9 cellular contexts compared by ENCODE assay signal in genomic region chr1:173914366-173914871, GRCh38. TPM values are rescaled to one million over a fixed set of nuclear protein-coding genes. Genes with fewer than 3 reads are reported as not detected.
A peak's percentile ranks its signal among the peaks of the same experiment; 100 is the strongest.
DNase-seq lines count a peak whose midpoint lies in the region; ATAC-seq and TF ChIP-seq lines count a peak whose summit lies in the region.
"Had no signal": no experiment of that assay in that cellular context is flagged by ENCODE, and none has a peak within 500 bp of the region (broad histone marks: within the 10 kb centered on the region; RNA-seq: fewer than 3 reads in every experiment).

No MANE protein-coding gene starts in this region.

- H3K27me3 Mint-ChIP-seq in MCF 10A (ENCODE audit: insufficient read depth, unreplicated experiment): no peaks in the 10 kb centered on the region
- H3K27me3 Mint-ChIP-seq in naive thymus-derived CD4-positive, alpha-beta T cell: no peaks in the 10 kb centered on the region
- H3K27me3 Mint-ChIP-seq: activated naive CD8-positive, alpha-beta T cell had no signal

- H3K4me1 ChIP-seq in breast epithelium (no peaks in the 10 kb centered on the region), adrenal gland (replicated peaks in 1 of 2) (no peaks in the 10 kb centered on the region)
- H3K4me1 ChIP-seq in naive thymus-derived CD4-positive, alpha-beta T cell (ENCODE audit: control insufficient read depth in 2 of 2, insufficient read depth in 2 of 2, low read length in 2 of 2): no peaks in the 10 kb centered on the region

- no peaks in the 10 kb centered on the region for H3K9me3 ChIP-seq in breast epithelium
- no peaks in the 10 kb centered on the region for H3K9me3 ChIP-seq in adrenal gland (replicated peaks in 1 of 3)
- no peaks in the 10 kb centered on the region for H3K9me3 ChIP-seq in naive thymus-derived CD4-positive, alpha-beta T cell (ENCODE audit: control insufficient read depth in 2 of 3, low read length in 3 of 3)

- BruUV-seq in MCF 10A (replicated peaks; lab: Mats Ljungman, UMichigan): no TSS peak

- 83 to 87% (median 86%) methylated on average over 11 to 13 of the region's 13 CpGs for WGBS in adrenal gland, 4 donors

- TF ChIP-seq CTCF in MCF 10A (IDR thresholded peaks at IDR 0.05; ENCODE audit: unreplicated experiment): peak; percentile 78
- no peak for TF ChIP-seq CTCF in breast epithelium (IDR thresholded peaks at IDR 0.05)
- TF ChIP-seq CTCF in adrenal gland (IDR thresholded peaks at IDR 0.05): peak in 5 of 6 experiments; percentile 30 to 42 (median 33)

- H3K27ac ChIP-seq in breast epithelium (no peak overlapping the region), adrenal gland (no peak overlapping the region)
- H3K27ac ChIP-seq in naive thymus-derived CD4-positive, alpha-beta T cell (ENCODE audit: low read depth, low read length): no peak overlapping the region

- H3K4me3 ChIP-seq in breast epithelium (no peak overlapping the region), adrenal gland (no peak overlapping the region)
- no peak overlapping the region for H3K4me3 ChIP-seq in naive thymus-derived CD4-positive, alpha-beta T cell (ENCODE audit: low read length)

- DNase-seq in MCF 10A (ENCODE audit: unreplicated experiment): peak; percentile 79
- DNase-seq in breast epithelium (ENCODE audit: low spot score in 2 of 2): no peak
- peak; percentile 25 for DNase-seq in NCI-H1694 treated with DMSO at 0.1 percent for 48 hours (lab: John Stamatoyannopoulos, UW)
- DNase-seq in adrenal gland: peak in 3 of 7 donors; percentile 10 to 43 (median 34)
- no peak for DNase-seq in naive thymus-derived CD4-positive, alpha-beta T cell
- DNase-seq in nucleus accumbens (lab: John Stamatoyannopoulos, UW): no peak
- no peak for DNase-seq in cortex of kidney (lab: John Stamatoyannopoulos, UW)

- peak; percentile 51 for ATAC-seq in naive thymus-derived CD4-positive, alpha-beta T cell
- ATAC-seq in GM19397 (IDR thresholded peaks at IDR 0.05; ENCODE audit: unreplicated experiment): no peak

- POLR2A ChIA-PET in MCF 10A (lab: Yijun Ruan, JAX): interaction anchor here (1.7 kb wide), 1 partner anchor 45 kb away, joined by 3 read pairs; no protein-coding TSS in a partner anchor
- POLR2A ChIA-PET in naive thymus-derived CD4-positive, alpha-beta T cell (lab: Charles Lee): no interaction called here

- H3K27me3 ChIP-seq in breast epithelium (no peaks in the 10 kb centered on the region), adrenal gland (no peaks in the 10 kb centered on the region)
- no peaks in the 10 kb centered on the region for H3K27me3 ChIP-seq in naive thymus-derived CD4-positive, alpha-beta T cell (ENCODE audit: control insufficient read depth in 2 of 2, insufficient read depth in 2 of 2, low read length in 2 of 2)

- CTCF ChIA-PET in MCF 10A (lab: Yijun Ruan, JAX): interaction anchor here (0.6 to 1.6 kb wide), 8 partner anchors 12 to 494 kb away, joined by 3 to 5 read pairs (median 4); no protein-coding TSS in a partner anchor
- CTCF ChIA-PET in naive thymus-derived CD4-positive, alpha-beta T cell (lab: Charles Lee): interaction anchor here (0.6 to 0.7 kb wide), 2 partner anchors 139 to 239 kb away, joined by 3 to 5 read pairs; no protein-coding TSS in a partner anchor

- H3K36me3 Mint-ChIP-seq in MCF 10A (ENCODE audit: insufficient read depth, unreplicated experiment): no peaks in the 10 kb centered on the region
- peaks cover 0 to 13% (median 11%) of the 10 kb centered on the region in 5 donors for H3K36me3 Mint-ChIP-seq in naive thymus-derived CD4-positive, alpha-beta T cell

- TF ChIP-seq POLR2A in breast epithelium (IDR thresholded peaks at IDR 0.05) (no peak), adrenal gland (IDR thresholded peaks at IDR 0.05) (no peak)

- no peak overlapping the region for H3K4me3 Mint-ChIP-seq in MCF 10A (ENCODE audit: unreplicated experiment)
- no peak overlapping the region for H3K4me3 Mint-ChIP-seq in naive thymus-derived CD4-positive, alpha-beta T cell
- H3K4me3 Mint-ChIP-seq: activated naive CD8-positive, alpha-beta T cell had no signal

- intact Hi-C loops in MCF 10A (cut with micrococcal nuclease): no loop called here
- intact Hi-C loops in breast epithelium (cut with DNase I; ENCODE audit: low total_unique reads): no loop called here
- intact Hi-C loops in adrenal gland (cut with DNase I): no loop called here
- intact Hi-C loops in naive thymus-derived CD4-positive, alpha-beta T cell (cut with micrococcal nuclease): no loop called here

- H3K4me1 Mint-ChIP-seq in MCF 10A (ENCODE audit: insufficient read depth, unreplicated experiment): no peaks in the 10 kb centered on the region
- H3K4me1 Mint-ChIP-seq in naive thymus-derived CD4-positive, alpha-beta T cell: peaks cover 0 to 2% (median 0%) of the 10 kb centered on the region in 7 donors

- H3K36me3 ChIP-seq in breast epithelium: no peaks in the 10 kb centered on the region
- H3K36me3 ChIP-seq in adrenal gland (replicated peaks in 1 of 2): no peaks in the 10 kb centered on the region
- no peaks in the 10 kb centered on the region for H3K36me3 ChIP-seq in naive thymus-derived CD4-positive, alpha-beta T cell (ENCODE audit: control insufficient read depth in 2 of 3, insufficient read depth in 3 of 3, low read length in 3 of 3)

- H3K27ac Mint-ChIP-seq in MCF 10A (ENCODE audit: low read depth, unreplicated experiment): no peak overlapping the region
- no peak overlapping the region for H3K27ac Mint-ChIP-seq in naive thymus-derived CD4-positive, alpha-beta T cell
- H3K27ac Mint-ChIP-seq: activated naive CD8-positive, alpha-beta T cell had no signal

- no peaks in the 10 kb centered on the region for H3K9me3 Mint-ChIP-seq in MCF 10A (ENCODE audit: unreplicated experiment)
- peaks cover 0 to 3% (median 0%) of the 10 kb centered on the region in 11 donors for H3K9me3 Mint-ChIP-seq in naive thymus-derived CD4-positive, alpha-beta T cell

RNA-seq across cellular contexts. Expression of gene SERPINC1, which starts 2.7 kb away (rescaled TPM):
- not detected in 2 replicates for total RNA-seq in MCF 10A (2022)
- total RNA-seq in breast epithelium: under 1 TPM in 1 of 3 donors, not detected in 2; 0.32 TPM
- total RNA-seq in adrenal gland: 1 to 10 TPM in 2 of 8 donors, under 1 TPM in 3, not detected in 3; 0.19 to 1.2 (median 0.70) TPM
- polyA plus RNA-seq in adrenal gland: under 1 TPM in 2 of 3 donors, not detected in 1; 0.40 to 0.49 TPM
- under 1 TPM in 1 of 5 experiments, not detected in 4; 0.32 TPM for total RNA-seq in naive thymus-derived CD4-positive, alpha-beta T cell
- polyA plus RNA-seq in naive thymus-derived CD4-positive, alpha-beta T cell: under 1 TPM in 1 of 2 donors, not detected in 1; 0.25 TPM

RNA-seq across cellular contexts. Expression of gene ZBTB37, which starts 46.2 kb away (rescaled TPM):
- total RNA-seq in MCF 10A (2022): 12.8 and 15.2 TPM in 2 replicates
- total RNA-seq in breast epithelium: 10 to 100 TPM; 10.2 to 15.7 (median 15.4) TPM
- total RNA-seq in adrenal gland: 10 to 100 TPM in 4 of 8 donors, 1 to 10 TPM in 4; 5.1 to 17.7 (median 10.5) TPM
- polyA plus RNA-seq in adrenal gland: 1 to 10 TPM in 2 of 3 donors, under 1 TPM in 1; 0.91 to 4.2 (median 3.6) TPM
- 10 to 100 TPM; 12.7 to 30.3 (median 21.7) TPM for total RNA-seq in naive thymus-derived CD4-positive, alpha-beta T cell
- polyA plus RNA-seq in naive thymus-derived CD4-positive, alpha-beta T cell: 1 to 10 TPM; 2.1 to 3.2 TPM

RNA-seq across cellular contexts. Expression of gene GAS5, which starts 46.6 kb away (rescaled TPM):
- total RNA-seq in MCF 10A (2022) (3,184 and 3,772 TPM in 2 replicates), breast epithelium (100 to 1,000 TPM; 320 to 763 (median 754) TPM), adrenal gland (100 to 1,000 TPM; 112 to 331 (median 235) TPM)
- 100 to 1,000 TPM; 116 to 720 (median 678) TPM for polyA plus RNA-seq in adrenal gland
- total RNA-seq in naive thymus-derived CD4-positive, alpha-beta T cell: 100 to 1,000 TPM; 371 to 954 (median 885) TPM
- 100 to 1,000 TPM; 493 to 676 TPM for polyA plus RNA-seq in naive thymus-derived CD4-positive, alpha-beta T cell

Comparison
In these comparisons a context has a peak if more than half of its experiments do, and no peak if none do; other contexts are left out.
1. DNase-seq: peak in MCF 10A (single experiment) and NCI-H1694 treated with DMSO at 0.1 percent for 48 hours (single experiment); none in breast epithelium (0 of 2), naive thymus-derived CD4-positive, alpha-beta T cell (0 of 9), nucleus accumbens (0 of 56) and cortex of kidney (single experiment).
2. CTCF ChIP-seq: peak in MCF 10A (single experiment) and adrenal gland (5 of 6); none in breast epithelium (0 of 3).